ENCODE assay signal across 21 cellular contexts in the genomic region with DNA sequence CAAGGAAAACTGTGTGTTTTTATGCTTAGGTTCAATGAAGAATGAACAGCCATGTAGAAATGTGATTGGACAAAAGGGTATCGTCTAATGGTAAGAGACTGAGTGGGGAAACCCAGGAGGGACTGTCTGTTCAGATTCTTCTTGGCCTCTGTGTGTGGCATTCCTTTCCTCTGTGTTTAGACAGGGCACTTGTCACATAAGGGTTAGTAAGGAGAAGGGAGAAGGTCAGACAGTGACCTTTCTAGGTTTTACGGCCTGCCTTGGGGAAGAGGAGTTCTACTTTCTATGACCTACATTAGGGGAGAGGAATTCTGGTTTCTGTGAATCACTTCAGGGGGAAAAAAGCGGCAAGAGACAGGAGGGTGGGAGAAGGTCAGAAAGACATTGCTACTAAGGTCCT.
"Had no signal": no experiment of that assay in that cellular context is flagged by ENCODE, and none has a peak within 500 bp of the region (broad histone marks: within the 10 kb centered on the region; RNA-seq: fewer than 3 reads in every experiment).

No MANE protein-coding gene starts in this region.

- H3K4me3 Mint-ChIP-seq: IgD-negative memory B cell had no signal

- H3K4me1 ChIP-seq: SJSA1 had no signal

- H3K9me3 ChIP-seq: SJSA1 had no signal

- H3K27me3 ChIP-seq: SJSA1 had no signal

- H3K4me3 ChIP-seq: K562, SJSA1, SK-N-MC had no signal

- H3K27ac ChIP-seq: HL-60, SJSA1, SK-N-MC had no signal

- DNase-seq: NCI-H1092, NCI-H1105 treated with DMSO at 0.1 percent for 48 hours, NCI-H1417 treated with DMSO at 0.1 percent for 48 hours, NCI-H146, NCI-H1694 treated with DMSO at 0.1 percent for 48 hours, NCI-H1930, NCI-H2081, NCI-H2107, NCI-H2227 treated with DMSO at 0.1 percent for 48 hours, NCI-H524, NCI-H526 treated with DMSO at 0.1 percent for 48 hours, NCI-H748 treated with DMSO at 0.1 percent for 48 hours, Right ventricle myocardium superior, SIG-M5 had no signal

- H3K36me3 Mint-ChIP-seq: IgD-negative memory B cell had no signal

- ATAC-seq: K562 had no signal

- H3K27ac Mint-ChIP-seq: IgD-negative memory B cell had no signal

- H3K36me3 ChIP-seq: SJSA1 had no signal

- FAIRE-seq: HTR-8/SVneo, K562, RCC 7860 had no signal

- H3K4me1 Mint-ChIP-seq: IgD-negative memory B cell had no signal

- H3K9me3 Mint-ChIP-seq: IgD-negative memory B cell had no signal
